In the genomic region with DNA sequence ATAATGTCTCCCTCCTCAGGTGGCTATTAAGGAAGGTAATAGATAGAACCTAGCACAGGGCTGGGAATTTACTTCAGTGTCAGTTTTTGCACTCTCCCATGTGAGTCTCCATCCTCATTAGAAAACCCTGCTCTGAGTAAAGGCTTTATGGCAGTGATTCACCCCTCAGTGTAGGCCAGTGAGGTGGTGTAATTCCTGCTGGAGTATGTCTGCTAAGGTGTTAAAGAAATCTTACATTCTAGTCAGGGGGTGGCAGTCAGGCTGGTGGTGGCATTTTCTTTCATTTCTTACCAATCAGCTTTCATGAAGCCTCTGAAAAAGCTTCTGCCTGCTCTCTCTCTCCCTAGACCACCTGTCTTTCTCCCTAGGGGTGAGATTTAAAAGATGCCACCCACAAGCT, we compare ENCODE assay signal across 7 cellular contexts.
"Had no signal": no experiment of that assay in that cellular context is flagged by ENCODE, and none has a peak within 500 bp of the region (broad histone marks: within the 10 kb centered on the region; RNA-seq: fewer than 3 reads in every experiment).

No MANE protein-coding gene starts in this region.

- DNase-seq: GM23248, GOT3, H7, HFFc6, IMR-90 had no signal

- ATAC-seq: HCT116, K562 had no signal
